In the genomic region with DNA sequence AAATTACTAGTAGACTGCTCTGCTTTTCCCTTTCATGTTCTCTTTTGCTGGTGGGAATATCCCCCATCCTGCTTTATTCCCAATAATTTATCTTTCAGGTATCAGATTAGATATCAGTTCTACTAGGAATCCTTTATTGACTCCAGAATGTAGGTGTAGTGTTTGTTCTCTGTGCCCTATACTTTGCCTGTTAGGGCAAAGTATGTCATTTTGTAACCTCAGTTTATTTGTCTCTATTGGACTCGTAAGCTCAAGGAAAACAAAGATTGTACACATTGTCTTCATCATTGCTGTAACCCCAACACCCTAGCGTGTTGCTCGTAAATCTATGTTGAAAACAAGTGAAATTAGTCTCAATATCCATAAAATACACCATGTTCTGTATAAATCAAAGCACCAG, we compare ENCODE assay signal across 6 cellular contexts.
"Had no signal": no experiment of that assay in that cellular context is flagged by ENCODE, and none has a peak within 500 bp of the region (broad histone marks: within the 10 kb centered on the region; RNA-seq: fewer than 3 reads in every experiment).

No MANE protein-coding gene starts in this region.

- ATAC-seq: GM12878 had no signal

- H3K4me3 ChIP-seq: GM12878 had no signal

- DNase-seq: GDM1, GF-D8 had no signal

- FAIRE-seq: G401.6, GM12878, GM12891, GM18507 had no signal
